8 cellular contexts compared by ENCODE assay signal in genomic region chr1:225923381-225923691, GRCh38. TPM values are rescaled to one million over a fixed set of nuclear protein-coding genes. Genes with fewer than 3 reads are reported as not detected.
A peak's percentile ranks its signal among the peaks of the same experiment; 100 is the strongest.
DNase-seq lines count a peak whose midpoint lies in the region; ATAC-seq and TF ChIP-seq lines count a peak whose summit lies in the region.

No MANE protein-coding gene starts in this region.

- no peak for TF ChIP-seq CTCF in OCI-LY3 (IDR thresholded peaks at IDR 0.05; ENCODE audit: low read depth, low read length)

- no peaks in the 10 kb centered on the region for H3K9me3 ChIP-seq in CD4-positive, CD25-positive, alpha-beta regulatory T cell (ENCODE audit: control insufficient read depth in 2 of 2, low read length in 2 of 2)
- H3K9me3 ChIP-seq in OCI-LY3 (ENCODE audit: insufficient read depth, low read length), result no peaks in the 10 kb centered on the region
- H3K9me3 ChIP-seq in neuron (ENCODE audit: low read length), result no peaks in the 10 kb centered on the region

- peaks cover 17% of the 10 kb centered on the region for H3K36me3 ChIP-seq in CD4-positive, CD25-positive, alpha-beta regulatory T cell (ENCODE audit: control insufficient read depth, insufficient read depth, low read length)
- H3K36me3 ChIP-seq in OCI-LY3 (replicated peaks; ENCODE audit: low read depth, low read length), result peaks cover 37% of the 10 kb centered on the region
- H3K36me3 ChIP-seq in neuron (ENCODE audit: insufficient read depth, low read length), result peaks cover 34% of the 10 kb centered on the region

- H3K4me1 ChIP-seq in CD4-positive, CD25-positive, alpha-beta regulatory T cell (ENCODE audit: control insufficient read depth, insufficient read depth, low read length, poor library complexity, severe bottlenecking), result peaks cover 25% of the 10 kb centered on the region
- H3K4me1 ChIP-seq in OCI-LY3 (ENCODE audit: low read length), result peaks cover 41% of the 10 kb centered on the region
- H3K4me1 ChIP-seq in neuron (ENCODE audit: insufficient read depth, low read length), result peaks cover 9% of the 10 kb centered on the region

- peaks cover 0 to 53% (median 27%) of the 10 kb centered on the region in 4 donors for H3K4me1 Mint-ChIP-seq in CD4-positive, CD25-positive, alpha-beta regulatory T cell

- H3K27ac Mint-ChIP-seq in CD4-positive, CD25-positive, alpha-beta regulatory T cell, result peak overlapping the region; percentile 7 to 95 (median 92)

- H3K27ac ChIP-seq in CD4-positive, CD25-positive, alpha-beta regulatory T cell (ENCODE audit: insufficient read depth, low read length, poor library complexity, severe bottlenecking), result peak overlapping the region; percentile 92
- H3K27ac ChIP-seq in OCI-LY3 (ENCODE audit: low read length) (peak overlapping the region; percentile 86), epithelial cell of prostate (peak overlapping the region; percentile 91)

- peak overlapping the region; percentile 93 for H3K4me2 ChIP-seq in OCI-LY3 (ENCODE audit: low read length)

- H3K9me3 Mint-ChIP-seq in CD4-positive, CD25-positive, alpha-beta regulatory T cell, result no peaks in the 10 kb centered on the region

- peaks cover 42% of the 10 kb centered on the region for H3K79me2 ChIP-seq in OCI-LY3 (ENCODE audit: low read length)

- H4K20me1 ChIP-seq in OCI-LY3 (ENCODE audit: insufficient read depth, low read length), result peaks cover 20% of the 10 kb centered on the region

- peak overlapping the region; percentile 93 for H3K9ac ChIP-seq in OCI-LY3 (ENCODE audit: low read length)

- H3K4me3 ChIP-seq in CD4-positive, CD25-positive, alpha-beta regulatory T cell (ENCODE audit: low read depth, low read length), result peak overlapping the region; percentile 87
- peak overlapping the region; percentile 86 for H3K4me3 ChIP-seq in OCI-LY3 (ENCODE audit: low read length)
- H3K4me3 ChIP-seq in neuron (ENCODE audit: low read length), result peak overlapping the region; percentile 87

- no peak for DNase-seq in CD4-positive, CD25-positive, alpha-beta regulatory T cell
- DNase-seq in epithelial cell of prostate (ENCODE audit: low read depth, low spot score) (no peak), RPMI8226 (no peak), KBM-7 (no peak)

- no peak for ATAC-seq in CD4-positive, CD25-positive, alpha-beta regulatory T cell (ENCODE audit: low read depth in 2 of 2)
- ATAC-seq in HG02852 (IDR thresholded peaks at IDR 0.05; ENCODE audit: unreplicated experiment) (no peak), GM19035 (IDR thresholded peaks at IDR 0.05; ENCODE audit: unreplicated experiment) (no peak)

- H3K27me3 Mint-ChIP-seq in CD4-positive, CD25-positive, alpha-beta regulatory T cell, result no peaks in the 10 kb centered on the region

- peak overlapping the region; percentile 94 to 100 (median 97) for H3K4me3 Mint-ChIP-seq in CD4-positive, CD25-positive, alpha-beta regulatory T cell

- H2AFZ ChIP-seq in OCI-LY3 (ENCODE audit: low read depth, low read length) (0 out of 2 replicates have a peak overlapping the region, but pooled peaks have one; percentile 56), neuron (ENCODE audit: low read depth, low read length) (no peak overlapping the region)

- H3K36me3 Mint-ChIP-seq in CD4-positive, CD25-positive, alpha-beta regulatory T cell, result peaks cover 15% of the 10 kb centered on the region

- H3K27me3 ChIP-seq in CD4-positive, CD25-positive, alpha-beta regulatory T cell (ENCODE audit: control insufficient read depth, insufficient read depth, low read length), result no peaks in the 10 kb centered on the region
- H3K27me3 ChIP-seq in OCI-LY3 (ENCODE audit: low read depth, low read length) (no peaks in the 10 kb centered on the region), neuron (ENCODE audit: insufficient read depth, low read length) (no peaks in the 10 kb centered on the region)

- in situ Hi-C loops in KBM-7 (cut with MboI; ENCODE audit: low pct_unique_long_range_greater_than_20kb, low sequenced_read_pairs), result no loop called here

RNA-seq across cellular contexts. Expression of gene PYCR2, which starts 0.7 kb away (rescaled TPM):
- total RNA-seq in CD4-positive, CD25-positive, alpha-beta regulatory T cell, result 51.6 TPM
- 10 to 100 TPM; 56.7 to 74.6 (median 67.7) TPM for polyA plus RNA-seq in CD4-positive, CD25-positive, alpha-beta regulatory T cell

RNA-seq across cellular contexts. Expression of gene LEFTY2, which starts 17.7 kb away (rescaled TPM):
- total RNA-seq in CD4-positive, CD25-positive, alpha-beta regulatory T cell, result not detected
- not detected for polyA plus RNA-seq in CD4-positive, CD25-positive, alpha-beta regulatory T cell

RNA-seq across cellular contexts. Expression of gene LEFTY1, which starts 34.4 kb away (rescaled TPM):
- total RNA-seq in CD4-positive, CD25-positive, alpha-beta regulatory T cell, result 0.39 TPM
- polyA plus RNA-seq in CD4-positive, CD25-positive, alpha-beta regulatory T cell, result under 1 TPM in 2 of 4 donors, not detected in 2; 0.13 to 0.17 TPM

RNA-seq across cellular contexts. Expression of gene TMEM63A, which starts 41.2 kb away (rescaled TPM):
- 454 TPM for total RNA-seq in CD4-positive, CD25-positive, alpha-beta regulatory T cell
- 10 to 100 TPM; 66.9 to 72.2 (median 69.3) TPM for polyA plus RNA-seq in CD4-positive, CD25-positive, alpha-beta regulatory T cell
